Comparison of ENCODE assay signal across 20 cellular contexts in the genomic region with DNA sequence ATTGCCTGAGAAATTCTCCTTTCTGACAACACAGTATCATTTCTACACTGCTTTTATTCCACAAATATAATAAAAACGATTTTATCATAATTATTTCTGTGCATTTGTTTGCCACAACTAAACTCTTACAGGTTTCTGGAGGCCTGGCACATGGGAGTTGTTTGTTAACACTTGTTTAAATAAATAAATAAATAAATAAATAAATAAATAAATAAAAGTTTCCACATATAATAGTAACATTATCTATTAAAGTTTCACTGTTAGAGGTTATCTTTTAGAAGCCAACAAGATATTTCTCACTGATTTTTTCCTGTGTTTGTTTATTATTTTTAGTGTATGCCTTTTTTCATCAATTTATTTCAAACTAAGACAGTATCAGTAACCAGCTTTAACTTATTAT.
A peak's percentile ranks its signal among the peaks of the same experiment; 100 is the strongest.
DNase-seq lines count a peak whose midpoint lies in the region; ATAC-seq, FAIRE-seq and TF ChIP-seq lines count a peak whose summit lies in the region.
"Had no signal": no experiment of that assay in that cellular context is flagged by ENCODE, and none has a peak within 500 bp of the region (broad histone marks: within the 10 kb centered on the region; RNA-seq: fewer than 3 reads in every experiment).

No MANE protein-coding gene starts in this region.

- no peaks in the 10 kb centered on the region for H3K27me3 Mint-ChIP-seq in CD8-positive, alpha-beta memory T cell
- H3K27me3 Mint-ChIP-seq: CD4-positive, alpha-beta memory T cell; CD4-positive, CD25-positive, alpha-beta regulatory T cell had no signal

- TF ChIP-seq CTCF in A549 (IDR thresholded peaks at IDR 0.05), result no peak
- TF ChIP-seq CTCF in HEK293 (tag by site-specific recombination; IDR thresholded peaks at IDR 0.05), result no peak

- no peak for TF ChIP-seq RAD21 in A549 (conservative IDR thresholded peaks at IDR 0.05 in 1 of 2, IDR thresholded peaks at IDR 0.05 in 1 of 2)

- H3K27ac ChIP-seq in A549 (no peak overlapping the region), HEK293 (ENCODE audit: extremely low read depth, low read depth, low read length) (no peak overlapping the region)
- no peak overlapping the region for H3K27ac ChIP-seq in CD8-positive, alpha-beta memory T cell (ENCODE audit: low read depth, low read length)
- H3K27ac ChIP-seq: BLaER1 had no signal

- H3K9me3 Mint-ChIP-seq in CD8-positive, alpha-beta memory T cell, result peaks cover 7 to 40% (median 14%) of the 10 kb centered on the region in 5 donors

- FAIRE-seq in A549 (lab: Jason Lieb, UNC), result no peak
- FAIRE-seq: D721Med, G401.6, GM12891 had no signal

- no peaks in the 10 kb centered on the region for H3K4me1 Mint-ChIP-seq in CD8-positive, alpha-beta memory T cell
- H3K4me1 Mint-ChIP-seq: CD14-positive monocyte; CD4-positive, alpha-beta memory T cell; CD4-positive, CD25-positive, alpha-beta regulatory T cell had no signal

- DNase-seq in A549 (ENCODE audit: low read depth in 1 of 2, low spot score in 1 of 2) (no peak), NCI-H1092 treated with DMSO at 0.1 percent for 48 hours (lab: John Stamatoyannopoulos, UW) (no peak)
- DNase-seq in CD8-positive, alpha-beta memory T cell, result no peak
- DNase-seq: 8988T; ACHN; BE2C; C1 segment of cervical spinal cord; Caco-2; Calu3; CD4-positive, alpha-beta memory T cell; CD4-positive, CD25-positive, alpha-beta regulatory T cell; DMS79 treated with DMSO at 0.1 percent for 48 hours; GF-D8 had no signal

- 2% methylated on average over 1 of the region's 1 CpG for WGBS in A549 (ENCODE audit: missing lambda C conversion rate)

- H3K4me1 ChIP-seq in A549, result no peaks in the 10 kb centered on the region
- no peaks in the 10 kb centered on the region for H3K4me1 ChIP-seq in HEK293 (ENCODE audit: control insufficient read depth, insufficient read depth, low read length)
- H3K4me1 ChIP-seq in CD8-positive, alpha-beta memory T cell (ENCODE audit: insufficient read depth, low read length), result no peaks in the 10 kb centered on the region
- H3K4me1 ChIP-seq: BE2C, BLaER1, Caco-2 had no signal

- ATAC-seq in A549 (no peak), GM19023 (IDR thresholded peaks at IDR 0.05; ENCODE audit: unreplicated experiment) (no peak)

- H3K27ac Mint-ChIP-seq in CD8-positive, alpha-beta memory T cell, result no peak overlapping the region
- H3K27ac Mint-ChIP-seq: CD14-positive monocyte; CD4-positive, alpha-beta memory T cell; CD4-positive, CD25-positive, alpha-beta regulatory T cell had no signal

- no peaks in the 10 kb centered on the region for H3K27me3 ChIP-seq in CD8-positive, alpha-beta memory T cell (ENCODE audit: insufficient read depth, low read length, poor library complexity, severe bottlenecking)
- H3K27me3 ChIP-seq: BE2C, BLaER1 had no signal

- H3K36me3 ChIP-seq in HEK293 (ENCODE audit: control insufficient read depth in 2 of 2, insufficient read depth in 1 of 2, low read length in 2 of 2), result no peaks in the 10 kb centered on the region
- no peaks in the 10 kb centered on the region for H3K36me3 ChIP-seq in CD8-positive, alpha-beta memory T cell (ENCODE audit: insufficient read depth, low read length)
- H3K36me3 ChIP-seq: BE2C, BLaER1 had no signal

- H3K4me3 ChIP-seq in A549 (no peak overlapping the region), HEK293 (ENCODE audit: low read depth, low read length) (no peak overlapping the region)
- H3K4me3 ChIP-seq in CD8-positive, alpha-beta memory T cell (ENCODE audit: low read length), result no peak overlapping the region
- H3K4me3 ChIP-seq: BLaER1 had no signal

- CTCF ChIA-PET in A549 (lab: Yijun Ruan, JAX) (no interaction called here), HEK293 (lab: Yijun Ruan, JAX) (interaction anchor here (0.6 kb wide), 1 partner anchor 302 kb away, joined by 4 read pairs; no protein-coding TSS in a partner anchor)
- CTCF ChIA-PET in CD8-positive, alpha-beta memory T cell (lab: Charles Lee), result no interaction called here

- no peak overlapping the region for H3K4me3 Mint-ChIP-seq in CD8-positive, alpha-beta memory T cell
- H3K4me3 Mint-ChIP-seq: CD14-positive monocyte; CD4-positive, alpha-beta memory T cell; CD4-positive, CD25-positive, alpha-beta regulatory T cell had no signal

- no peak for TF ChIP-seq EP300 in A549 (IDR thresholded peaks at IDR 0.05)

- H3K4me2 ChIP-seq in A549, result no peak overlapping the region
- H3K4me2 ChIP-seq: BLaER1 had no signal

- H3K9me3 ChIP-seq in A549 (no peaks in the 10 kb centered on the region), HEK293 (ENCODE audit: control insufficient read depth, insufficient read depth, low read depth, low read length) (no peaks in the 10 kb centered on the region)
- H3K9me3 ChIP-seq in CD8-positive, alpha-beta memory T cell (ENCODE audit: low read length), result no peaks in the 10 kb centered on the region
- H3K9me3 ChIP-seq: BE2C, BLaER1 had no signal

- POLR2A ChIA-PET in A549 (lab: Yijun Ruan, JAX) (no interaction called here), HEK293 (lab: Yijun Ruan, JAX) (no interaction called here)
- POLR2A ChIA-PET in CD8-positive, alpha-beta memory T cell (lab: Charles Lee), result no interaction called here

- no peaks in the 10 kb centered on the region for H3K36me3 Mint-ChIP-seq in CD8-positive, alpha-beta memory T cell
- H3K36me3 Mint-ChIP-seq: CD14-positive monocyte; CD4-positive, alpha-beta memory T cell; CD4-positive, CD25-positive, alpha-beta regulatory T cell had no signal

- no peak for TF ChIP-seq POLR2A in A549 (IDR thresholded peaks at IDR 0.05; ENCODE audit: low read length)

TF ChIP-seq in A549, 52 proteins besides CTCF, POLR2A, EP300 and RAD21:
- TF ChIP-seq ZC3H11A (IDR thresholded peaks at IDR 0.05) (peak; percentile 77), HDAC2 (IDR thresholded peaks at IDR 0.05) (no peak), EHMT2 (IDR thresholded peaks at IDR 0.05; ENCODE audit: low read depth) (no peak)

TF ChIP-seq in HEK293, 187 proteins besides CTCF, POLR2A, EP300 and RAD21 (continues in another document):
- TF ChIP-seq ZNF155 (tag by site-specific recombination; IDR thresholded peaks at IDR 0.05) (no peak), ZNF664 (tag by site-specific recombination; IDR thresholded peaks at IDR 0.05) (no peak), ZNF202 (tag by site-specific recombination; IDR thresholded peaks at IDR 0.05; ENCODE audit: borderline replicate concordance) (peak; percentile 52; the same call in 1 of the 2 replicates), ZNF394 (tag by site-specific recombination; IDR thresholded peaks at IDR 0.05; ENCODE audit: borderline replicate concordance) (peak; percentile 69; the same call in 1 of the 2 replicates), ZNF76 (tag by site-specific recombination; IDR thresholded peaks at IDR 0.05; ENCODE audit: borderline replicate concordance, low read depth) (no peak), ZNF132 (tag by site-specific recombination; IDR thresholded peaks at IDR 0.05; ENCODE audit: borderline replicate concordance) (no peak), ZNF791 (tag by site-specific recombination; IDR thresholded peaks at IDR 0.05) (no peak), ZNF311 (tag by site-specific recombination; IDR thresholded peaks at IDR 0.05; ENCODE audit: borderline replicate concordance) (no peak), ZFP69B (tag by site-specific recombination; IDR thresholded peaks at IDR 0.05) (no peak), ZNF518A (tag by site-specific recombination; conservative IDR thresholded peaks at IDR 0.05; ENCODE audit: low read depth) (peak; percentile 55; the same call in 1 of the 2 replicates), ZSCAN30 (tag by site-specific recombination; IDR thresholded peaks at IDR 0.05) (no peak), ZNF140 (tag by site-specific recombination; IDR thresholded peaks at IDR 0.05) (peak; percentile 23; the same call in 1 of the 2 replicates), ZXDB (tag by site-specific recombination; IDR thresholded peaks at IDR 0.05) (no peak), ZNF548 (tag by site-specific recombination; IDR thresholded peaks at IDR 0.05) (no peak), ZNF426 (tag by site-specific recombination; IDR thresholded peaks at IDR 0.05) (peak; percentile 56), ZNF433 (tag by site-specific recombination; IDR thresholded peaks at IDR 0.05; ENCODE audit: low read depth) (peak; percentile 58; the same call in 1 of the 2 replicates), ZNF292 (tag by site-specific recombination; IDR thresholded peaks at IDR 0.05; ENCODE audit: borderline replicate concordance, low read depth) (0 out of 2 replicates have a peak, but pooled peaks have one; percentile 21), MYNN (tag by site-specific recombination; IDR thresholded peaks at IDR 0.05; ENCODE audit: borderline replicate concordance) (no peak)
